Comparison of ENCODE assay signal across 22 cellular contexts in genomic region chr12:33977887-33978286, GRCh38.
"Had no signal": no experiment of that assay in that cellular context is flagged by ENCODE, and none has a peak within 500 bp of the region (broad histone marks: within the 10 kb centered on the region; RNA-seq: fewer than 3 reads in every experiment).

No MANE protein-coding gene starts in this region.

- H3K27ac ChIP-seq: HL-60, RWPE1, SJSA1, SK-N-MC had no signal

- H3K27me3 ChIP-seq: MG63, SJSA1 had no signal

- DNase-seq: KBM-7, MG63, NCI-H1092, NCI-H1105 treated with DMSO at 0.1 percent for 48 hours, NCI-H1417 treated with DMSO at 0.1 percent for 48 hours, NCI-H146, NCI-H1694 treated with DMSO at 0.1 percent for 48 hours, NCI-H1930, NCI-H2081, NCI-H2107, NCI-H2227 treated with DMSO at 0.1 percent for 48 hours, NCI-H524, NCI-H69, PC-3, SIG-M5, SW 1271 had no signal

- ATAC-seq: Panc1, PC-3, Right ventricle myocardium inferior had no signal

- H3K4me3 ChIP-seq: MG63, SJSA1, SK-N-MC had no signal

- H3K9me3 ChIP-seq: MG63, SJSA1 had no signal

- H3K4me1 ChIP-seq: SJSA1 had no signal

- H3K36me3 ChIP-seq: MG63, SJSA1 had no signal
